In genomic region chrX:96407501-96407900, GRCh38 we compare ENCODE assay signal across 11 cellular contexts.
DNase-seq lines count a peak whose midpoint lies in the region; ATAC-seq, FAIRE-seq and TF ChIP-seq lines count a peak whose summit lies in the region.
"Had no signal": no experiment of that assay in that cellular context is flagged by ENCODE, and none has a peak within 500 bp of the region (broad histone marks: within the 10 kb centered on the region; RNA-seq: fewer than 3 reads in every experiment).

No MANE protein-coding gene starts in this region.

- peak overlapping the region; percentile 14; the same call in 1 of the 2 replicates for H3K27ac ChIP-seq in Panc1 (ENCODE audit: low read length)
- H3K27ac ChIP-seq: breast epithelium, SJCRH30 had no signal

- POLR2A ChIA-PET in Panc1 (lab: Charles Lee) = no interaction called here

- BruUV-seq in Panc1 (replicated peaks; lab: Mats Ljungman, UMichigan) = no TSS peak

- no peak for TF ChIP-seq POLR2A in GM12891 (IDR thresholded peaks at IDR 0.05; ENCODE audit: low read depth, low read length)

- ATAC-seq in Panc1 (peak; percentile 95), GM21619 (IDR thresholded peaks at IDR 0.05; ENCODE audit: unreplicated experiment) (no peak)

- H3K9me3 ChIP-seq in Panc1 (ENCODE audit: control insufficient read depth, insufficient read depth, low read depth, low read length) = no peaks in the 10 kb centered on the region
- H3K9me3 ChIP-seq: breast epithelium, SJCRH30 had no signal

- H3K4me1 ChIP-seq in Panc1 (ENCODE audit: control insufficient read depth, insufficient read depth, low read length) = peaks cover 8% of the 10 kb centered on the region
- H3K4me1 ChIP-seq: breast epithelium, SJCRH30 had no signal

- in situ Hi-C loops in Panc1 (cut with HindIII; ENCODE audit: low pct_unique_long_range_greater_than_20kb, low sequenced_read_pairs) = no loop called here

- CTCF ChIA-PET in Panc1 (lab: Charles Lee) = no interaction called here

- intact Hi-C loops in Panc1 (cut with micrococcal nuclease; ENCODE audit: unreplicated experiment) = no loop called here

- no peaks in the 10 kb centered on the region for H3K27me3 ChIP-seq in Panc1 (ENCODE audit: control insufficient read depth, insufficient read depth, low read length)
- H3K27me3 ChIP-seq: SJCRH30 had no signal

- H3K4me3 ChIP-seq in Panc1 (ENCODE audit: low read depth in 2 of 2, low read length in 2 of 2) (no peak overlapping the region), fibroblast of the aortic adventitia (ENCODE audit: low read depth, low read length) (no peak overlapping the region)
- H3K4me3 ChIP-seq: breast epithelium, SJCRH30 had no signal

- no peak for FAIRE-seq in GM12891 (lab: Jason Lieb, UNC)

- TF ChIP-seq CTCF in Panc1 (IDR thresholded peaks at IDR 0.05) (no peak), fibroblast of the aortic adventitia (IDR thresholded peaks at IDR 0.05; ENCODE audit: insufficient read depth, low read length) (no peak)

- no peaks in the 10 kb centered on the region for H3K36me3 ChIP-seq in Panc1 (ENCODE audit: control insufficient read depth, insufficient read depth, low read length)
- H3K36me3 ChIP-seq: breast epithelium, SJCRH30 had no signal

- DNase-seq in COLO829 (ENCODE audit: low spot score) = peak; percentile 62
- no peak for DNase-seq in Panc1 (ENCODE audit: low read depth, low spot score)
- DNase-seq in fibroblast of the aortic adventitia (ENCODE audit: low read depth) = peak; percentile 77
- DNase-seq in pulmonary artery endothelial cell (ENCODE audit: low read depth, low spot score) = peak; percentile 33
- DNase-seq in iPS-NIHi11 (ENCODE audit: low spot score) = no peak
- DNase-seq in GM12891 (ENCODE audit: insufficient read length, low spot score) = no peak
- DNase-seq in NCI-H128 (lab: John Stamatoyannopoulos, UW; ENCODE audit: unreplicated experiment) = no peak
- DNase-seq: NCI-H187, SJCRH30 had no signal

TF ChIP-seq in GM12891, 5 proteins besides CTCF, POLR2A, EP300 and RAD21:
- no peak for TF ChIP-seq POU2F2 (IDR thresholded peaks at IDR 0.05; ENCODE audit: low read depth, low read length)
- no peak for TF ChIP-seq TAF1 (IDR thresholded peaks at IDR 0.05; ENCODE audit: low read depth, low read length)
- TF ChIP-seq SPI1 (IDR thresholded peaks at IDR 0.05; ENCODE audit: low read depth, low read length) = no peak
TF ChIP-seq in GM12891: peak in this region for 0.

Comparison
In these comparisons a context has a peak if more than half of its experiments do, and no peak if none do; other contexts are left out.
1. DNase-seq: peak in COLO829 (single experiment), fibroblast of the aortic adventitia (single experiment) and pulmonary artery endothelial cell (single experiment); none in Panc1 (single experiment), iPS-NIHi11 (single experiment), GM12891 (single experiment) and NCI-H128 (single experiment).